Comparison of ENCODE assay signal across 9 cellular contexts in the genomic region with DNA sequence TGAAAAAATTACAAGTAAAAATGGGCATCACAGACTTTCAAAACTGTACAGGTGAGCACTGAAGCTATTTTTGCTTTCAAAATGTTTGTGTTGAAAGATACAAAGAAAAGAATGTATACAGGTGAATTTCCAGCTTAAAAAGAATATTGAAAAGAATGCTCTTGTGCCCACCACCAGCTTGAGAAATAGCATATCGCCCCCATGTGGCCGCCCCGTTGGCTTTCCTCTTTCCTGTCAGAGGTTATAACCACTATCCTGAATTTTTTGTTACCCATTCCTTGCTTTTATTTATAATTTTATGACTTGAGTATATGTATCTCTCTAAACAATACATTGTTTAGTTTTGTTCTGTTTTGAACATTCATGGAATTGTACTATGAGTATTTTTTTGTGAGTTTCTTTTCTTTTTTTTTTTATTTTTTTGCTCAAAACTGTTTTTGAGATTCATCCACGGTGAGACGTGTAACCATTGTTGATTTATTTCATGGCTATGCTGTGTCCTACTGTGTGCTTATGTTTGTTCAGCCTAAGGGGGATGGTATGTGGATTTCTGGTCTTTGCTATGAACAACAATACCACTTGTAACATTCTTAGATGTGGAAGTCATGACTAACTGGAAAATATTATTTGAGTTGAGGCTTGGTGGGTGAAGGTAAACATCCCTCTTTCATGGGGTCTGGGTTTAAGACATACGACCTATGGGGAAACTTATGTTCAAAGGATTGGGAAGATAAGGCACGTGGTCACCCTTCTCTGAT. TPM values are rescaled to one million over a fixed set of nuclear protein-coding genes. Genes with fewer than 3 reads are reported as not detected.
DNase-seq lines count a peak whose midpoint lies in the region; ATAC-seq and TF ChIP-seq lines count a peak whose summit lies in the region.
"Had no signal": no experiment of that assay in that cellular context is flagged by ENCODE, and none has a peak within 500 bp of the region (broad histone marks: within the 10 kb centered on the region; RNA-seq: fewer than 3 reads in every experiment).

No MANE protein-coding gene starts in this region.

- no peaks in the 10 kb centered on the region for H3K9me3 ChIP-seq in NT2/D1 (ENCODE audit: insufficient read depth, low read length)
- H3K9me3 ChIP-seq in aorta (ENCODE audit: control insufficient read depth, low read length): no peaks in the 10 kb centered on the region

- H3K9ac ChIP-seq in NT2/D1 (ENCODE audit: insufficient read length, low read depth): peak overlapping the region; percentile 11

- H3K27me3 ChIP-seq in NT2/D1 (ENCODE audit: insufficient read depth, insufficient read length) (no peaks in the 10 kb centered on the region), aorta (ENCODE audit: control insufficient read depth in 1 of 2, insufficient read depth in 2 of 2, low read length in 1 of 2) (no peaks in the 10 kb centered on the region)

- H3K4me1 ChIP-seq in NT2/D1 (ENCODE audit: insufficient read depth, insufficient read length) (peaks cover 9% of the 10 kb centered on the region), aorta (ENCODE audit: control insufficient read depth in 1 of 2, insufficient read depth in 2 of 2, low read length in 2 of 2) (no peaks in the 10 kb centered on the region)

- TF ChIP-seq CTCF in AG10803 (conservative IDR thresholded peaks at IDR 0.05; ENCODE audit: low read length) (peak; percentile 41), GM10266 (IDR thresholded peaks at IDR 0.05; ENCODE audit: control insufficient read depth, insufficient read depth, low read depth, missing control alignments) (peak; percentile 42), fibroblast of mammary gland (conservative IDR thresholded peaks at IDR 0.05; ENCODE audit: control insufficient read depth, insufficient read depth, low read depth, low read length) (peak; percentile 69)

- WGBS in aorta, 2 donors: 18 to 20% methylated on average over 7 of the region's 7 CpGs

- no peak overlapping the region for H3K4me3 ChIP-seq in AG10803 (ENCODE audit: low read length)
- no peak overlapping the region for H3K4me3 ChIP-seq in NT2/D1 (ENCODE audit: insufficient read length, low read depth)
- H3K4me3 ChIP-seq in fibroblast of mammary gland (ENCODE audit: control insufficient read depth, low read depth, low read length): no peak overlapping the region
- no peak overlapping the region for H3K4me3 ChIP-seq in aorta (ENCODE audit: low read length in 2 of 2)

- H3K36me3 ChIP-seq in NT2/D1 (ENCODE audit: insufficient read depth, insufficient read length, low read length) (no peaks in the 10 kb centered on the region), aorta (ENCODE audit: control insufficient read depth in 1 of 2, insufficient read depth in 2 of 2, low read length in 1 of 2) (no peaks in the 10 kb centered on the region)

- DNase-seq in AG10803 (ENCODE audit: low read depth) (peak; percentile 7), GM10266 (ENCODE audit: extremely low spot score) (no peak), NT2/D1 (ENCODE audit: low read depth, low spot score) (peak; percentile 44), fibroblast of mammary gland (ENCODE audit: low read depth) (peak; percentile 35), aorta (no peak), SK-N-DZ (ENCODE audit: low spot score) (no peak)

- H3K27ac ChIP-seq in aorta (ENCODE audit: low read depth in 1 of 2, low read length in 2 of 2): no peak overlapping the region

- ATAC-seq in HG03460 (IDR thresholded peaks at IDR 0.05; ENCODE audit: unreplicated experiment) (no peak), aorta (ENCODE audit: low FRiP score) (no peak), GM21723 (IDR thresholded peaks at IDR 0.05; ENCODE audit: unreplicated experiment) (no peak)

- intact Hi-C loops in aorta (cut with DNase I): no loop called here

RNA-seq across cellular contexts. Expression of gene TRPM8, which starts 11.6 kb away (rescaled TPM):
- total RNA-seq in aorta: not detected
- not detected for polyA plus RNA-seq in aorta
- not detected in 2 replicates for polyA plus RNA-seq in SK-N-DZ (2014; cell fraction: cytosol; rRNA removed)
- polyA plus RNA-seq in SK-N-DZ (2014; cell fraction: nucleus; rRNA removed): not detected in 2 replicates
- total RNA-seq: left colon had no signal

Comparison
In these comparisons a context has a peak if more than half of its experiments do, and no peak if none do; other contexts are left out.
1. DNase-seq: peak in AG10803 (single experiment), NT2/D1 (single experiment) and fibroblast of mammary gland (single experiment); none in GM10266 (single experiment), aorta (0 of 2) and SK-N-DZ (single experiment).
2. Peak in every context shown above with its lines, with median percentiles within 50 percentile points of each other: CTCF ChIP-seq.